11 cellular contexts compared by ENCODE assay signal in the genomic region with DNA sequence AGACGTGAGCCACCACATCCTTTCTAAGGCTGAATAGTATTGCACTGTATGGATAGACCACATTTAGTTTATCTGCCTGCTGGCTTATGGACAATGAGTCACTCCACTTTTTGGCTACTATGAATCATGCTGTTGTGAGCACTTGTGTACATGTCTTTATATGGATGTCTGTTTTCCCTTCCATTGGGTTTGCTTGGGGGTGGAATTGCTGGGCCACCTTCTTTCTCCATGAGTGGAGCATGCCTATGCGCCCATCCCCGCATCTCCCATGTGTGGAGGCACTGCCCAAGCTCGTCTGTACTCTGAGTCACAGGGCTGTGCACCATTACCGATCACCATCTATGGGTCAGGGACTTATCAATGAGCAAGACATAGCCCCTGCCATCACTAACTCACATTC.
DNase-seq lines count a peak whose midpoint lies in the region; ATAC-seq, FAIRE-seq and TF ChIP-seq lines count a peak whose summit lies in the region.
"Had no signal": no experiment of that assay in that cellular context is flagged by ENCODE, and none has a peak within 500 bp of the region (broad histone marks: within the 10 kb centered on the region; RNA-seq: fewer than 3 reads in every experiment).

No MANE protein-coding gene starts in this region.

- H3K27ac Mint-ChIP-seq in Calu3 (ENCODE audit: unreplicated experiment) (no peak overlapping the region), endodermal cell (no peak overlapping the region)
- peak overlapping the region in 1 of 10 donors; percentile 72 for H3K27ac Mint-ChIP-seq in naive thymus-derived CD8-positive, alpha-beta T cell

- CTCF ChIA-PET in Calu3 (lab: Charles Lee) (no interaction called here), IMR-90 (lab: Yijun Ruan, JAX) (interaction anchor here (0.9 kb wide), 1 partner anchor 133 kb away, joined by 3 read pairs; no protein-coding TSS in a partner anchor), GM12878 (lab: Yijun Ruan, JAX) (no interaction called here)

- TF ChIP-seq CTCF in Calu3 (IDR thresholded peaks at IDR 0.05; ENCODE audit: unreplicated experiment) (no peak), IMR-90 (conservative IDR thresholded peaks at IDR 0.05; ENCODE audit: low read depth, low read length) (no peak), GM12878 (IDR thresholded peaks at IDR 0.05 in 2 of 3, conservative IDR thresholded peaks at IDR 0.05 in 1 of 3; ENCODE audit: control insufficient read depth in 2 of 3, extremely low read depth in 1 of 3, insufficient read depth in 1 of 3, low read depth in 3 of 3, low read length in 3 of 3) (no peak), mucosa of descending colon (IDR thresholded peaks at IDR 0.05) (no peak), endodermal cell (conservative IDR thresholded peaks at IDR 0.05) (no peak)

- H4K91ac ChIP-seq in IMR-90 (ENCODE audit: insufficient read depth, low read depth, low read length): peak overlapping the region; percentile 89

- H3K4me3 Mint-ChIP-seq in Calu3 (ENCODE audit: low read depth, unreplicated experiment) (no peak overlapping the region), endodermal cell (no peak overlapping the region)
- no peak overlapping the region for H3K4me3 Mint-ChIP-seq in naive thymus-derived CD8-positive, alpha-beta T cell

- no peaks in the 10 kb centered on the region for H3K36me3 ChIP-seq in IMR-90 (ENCODE audit: control insufficient read depth, insufficient read depth, low read length)
- no peaks in the 10 kb centered on the region for H3K36me3 ChIP-seq in GM12878 (ENCODE audit: control insufficient read depth in 2 of 2, insufficient read depth in 2 of 2, low read length in 1 of 2)
- no peaks in the 10 kb centered on the region for H3K36me3 ChIP-seq in mucosa of descending colon (ENCODE audit: low read depth)
- no peaks in the 10 kb centered on the region for H3K36me3 ChIP-seq in endodermal cell (ENCODE audit: control insufficient read depth, insufficient read depth, low read length)

- intact Hi-C loops in Calu3 (cut with micrococcal nuclease; ENCODE audit: unreplicated experiment): no loop called here
- intact Hi-C loops in IMR-90 (cut with micrococcal nuclease): loop anchor here (1.0 to 10.0 kb wide), 2 partner anchors 61 to 105 kb away; no protein-coding TSS in a partner anchor
- intact Hi-C loops in GM12878 (cut with micrococcal nuclease; ENCODE audit: unreplicated experiment): no loop called here
- intact Hi-C loops in mucosa of descending colon (cut with DNase I, micrococcal nuclease): no loop called here

- H2BK120ac ChIP-seq in IMR-90 (ENCODE audit: low read depth, low read length): peak overlapping the region; percentile 94

- peak overlapping the region; percentile 83 for H2AK9ac ChIP-seq in IMR-90 (replicated peaks; ENCODE audit: low read depth, low read length, poor library complexity)

- no peaks in the 10 kb centered on the region for H3K27me3 Mint-ChIP-seq in Calu3 (ENCODE audit: unreplicated experiment)
- H3K27me3 Mint-ChIP-seq in endodermal cell (ENCODE audit: insufficient read depth): no peaks in the 10 kb centered on the region
- peaks cover 0 to 1% (median 0%) of the 10 kb centered on the region in 5 donors for H3K27me3 Mint-ChIP-seq in naive thymus-derived CD8-positive, alpha-beta T cell

- H3K23ac ChIP-seq in IMR-90 (ENCODE audit: low read depth, low read length): peak overlapping the region; percentile 69; the same call in 1 of the 2 replicates

- peaks cover 4% of the 10 kb centered on the region for H3K27me3 ChIP-seq in IMR-90 (ENCODE audit: control insufficient read depth, insufficient read depth, low read length)
- no peaks in the 10 kb centered on the region for H3K27me3 ChIP-seq in GM12878 (replicated peaks in 1 of 2; ENCODE audit: control insufficient read depth in 2 of 2, insufficient read depth in 2 of 2, low read length in 1 of 2)
- H3K27me3 ChIP-seq in endodermal cell (ENCODE audit: control insufficient read depth, insufficient read depth, low read length, poor library complexity, severe bottlenecking): no peaks in the 10 kb centered on the region
- H3K27me3 ChIP-seq: body of pancreas had no signal

- H3K4me3 ChIP-seq in IMR-90 (ENCODE audit: insufficient read depth, low read depth, low read length): no peak overlapping the region
- no peak overlapping the region for H3K4me3 ChIP-seq in GM12878
- no peak overlapping the region for H3K4me3 ChIP-seq in mucosa of descending colon
- no peak overlapping the region for H3K4me3 ChIP-seq in endodermal cell (ENCODE audit: low read length)
- H3K4me3 ChIP-seq: body of pancreas had no signal

- dilution Hi-C loops in IMR-90 (cut with HindIII; ENCODE audit: low sequenced_read_pairs, unreplicated experiment): no loop called here

- H3K4me2 ChIP-seq in IMR-90 (ENCODE audit: low read depth, low read length): no peak overlapping the region
- no peak overlapping the region for H3K4me2 ChIP-seq in GM12878 (ENCODE audit: control insufficient read depth, insufficient read depth)

- RAD21 ChIA-PET in GM12878 (lab: Charles Lee; ENCODE audit: unreplicated experiment): no interaction called here

- in situ Hi-C loops in IMR-90 (cut with MboI; ENCODE audit: low sequenced_read_pairs): no loop called here
- in situ Hi-C loops in GM12878 (cut with MboI): no loop called here

- TF ChIP-seq POLR2A in IMR-90 (IDR thresholded peaks at IDR 0.05; ENCODE audit: low read depth, low read length) (no peak), GM12878 (IDR thresholded peaks at IDR 0.05; ENCODE audit: low read depth, low read length) (no peak)

- H2AK5ac ChIP-seq in IMR-90 (ENCODE audit: low read depth, low read length): peak overlapping the region; percentile 73

- peak overlapping the region; percentile 76 for H2AFZ ChIP-seq in IMR-90 (replicated peaks; ENCODE audit: low read length, poor library complexity)
- H2AFZ ChIP-seq in GM12878 (ENCODE audit: control insufficient read depth, low read depth, low read length): no peak overlapping the region

- H2BK15ac ChIP-seq in IMR-90 (ENCODE audit: low read depth, low read length): peak overlapping the region; percentile 92; the same call in 2 of the 3 replicates

- no TSS peak for BruUV-seq in Calu3 (replicated peaks; lab: Mats Ljungman, UMichigan)
- BruUV-seq in IMR-90 (replicated peaks; lab: Mats Ljungman, UMichigan): no TSS peak
- BruUV-seq in GM12878 (replicated peaks; lab: Mats Ljungman, UMichigan): no TSS peak

- H3K9me3 Mint-ChIP-seq in Calu3 (ENCODE audit: low read depth, unreplicated experiment) (no peaks in the 10 kb centered on the region), endodermal cell (no peaks in the 10 kb centered on the region)
- H3K9me3 Mint-ChIP-seq in naive thymus-derived CD8-positive, alpha-beta T cell: no peaks in the 10 kb centered on the region

- H3K9ac ChIP-seq in IMR-90 (ENCODE audit: low read depth, low read length) (no peak overlapping the region), GM12878 (ENCODE audit: control insufficient read depth, insufficient read depth, low read length) (no peak overlapping the region), endodermal cell (ENCODE audit: extremely low read depth, low read length, poor library complexity, severe bottlenecking) (no peak overlapping the region)

- H3K9me1 ChIP-seq in IMR-90 (ENCODE audit: insufficient read depth, low read length): peaks cover 16% of the 10 kb centered on the region

- peak; percentile 95 for ATAC-seq in IMR-90 (ENCODE audit: low read depth)
- ATAC-seq in GM12878: no peak
- peak; percentile 25 for ATAC-seq in mucosa of descending colon
- no peak for ATAC-seq in naive thymus-derived CD8-positive, alpha-beta T cell
- no peak for ATAC-seq in HG03097 (IDR thresholded peaks at IDR 0.05; ENCODE audit: low FRiP score, unreplicated experiment)

- peak overlapping the region; percentile 5; the same call in 1 of the 2 replicates for H3K56ac ChIP-seq in IMR-90 (ENCODE audit: extremely low read depth, insufficient read depth, low read length)

- H2BK20ac ChIP-seq in IMR-90 (ENCODE audit: low read depth, low read length): peak overlapping the region; percentile 95

- H4K8ac ChIP-seq in IMR-90 (ENCODE audit: low read depth in 2 of 2, low read length in 2 of 2): peak overlapping the region; percentile 33 to 78; a peak in 3 of 4 replicates

- peak; percentile 19 for DNase-seq in Calu3
- peak; percentile 99 for DNase-seq in IMR-90
- no peak for DNase-seq in GM12878 (ENCODE audit: low read depth, low spot score)
- no peak for DNase-seq in mucosa of descending colon
- no peak for DNase-seq in endodermal cell
- no peak for DNase-seq in naive thymus-derived CD8-positive, alpha-beta T cell
- DNase-seq in iPS-NIHi7 (ENCODE audit: extremely low spot score): no peak
- DNase-seq: body of pancreas, NCI-H2227 treated with DMSO at 0.1 percent for 48 hours, retina had no signal

- H3K18ac ChIP-seq in IMR-90 (ENCODE audit: low read depth, low read length): peak overlapping the region; percentile 39; the same call in 1 of the 2 replicates

- TF ChIP-seq EP300 in GM12878 (IDR thresholded peaks at IDR 0.05; ENCODE audit: borderline replicate concordance in 1 of 2, control insufficient read depth in 1 of 2, low read depth in 2 of 2, low read length in 2 of 2): no peak

- peak overlapping the region; percentile 67 for H2BK5ac ChIP-seq in IMR-90 (ENCODE audit: low read depth, low read length, poor library complexity, severe bottlenecking)

- H3K4me1 ChIP-seq in IMR-90 (ENCODE audit: control insufficient read depth, insufficient read depth, low read length): peaks cover 5% of the 10 kb centered on the region
- H3K4me1 ChIP-seq in GM12878 (ENCODE audit: control insufficient read depth, insufficient read depth, low read length): no peaks in the 10 kb centered on the region
- no peaks in the 10 kb centered on the region for H3K4me1 ChIP-seq in mucosa of descending colon (ENCODE audit: low read depth)
- no peaks in the 10 kb centered on the region for H3K4me1 ChIP-seq in endodermal cell (ENCODE audit: control insufficient read depth, insufficient read depth, low read length)

- FAIRE-seq in GM12878 (lab: Jason Lieb, UNC): no peak

- no peaks in the 10 kb centered on the region for H4K20me1 ChIP-seq in IMR-90 (ENCODE audit: insufficient read depth, low read length)
- H4K20me1 ChIP-seq in GM12878 (ENCODE audit: control insufficient read depth, insufficient read depth): no peaks in the 10 kb centered on the region

- SMC1A ChIA-PET in GM12878 (lab: Charles Lee; ENCODE audit: uncharacterized antibody, unreplicated experiment): no interaction called here

- WGBS in IMR-90 (ENCODE audit: extremely low coverage in 2 of 2, insufficient read length in 1 of 2), 2 experiments: no CpG with 5 or more reads among the region's 5 CpGs
- WGBS in GM12878 (ENCODE audit: insufficient coverage, insufficient replicate concordance, low lambda C conversion rate, missing lambda C conversion rate): 54% methylated on average over 5 of the region's 5 CpGs
- 94 to 100% methylated on average over 5 of the region's 5 CpGs for WGBS in endodermal cell (ENCODE audit: insufficient coverage in 1 of 2, insufficient read length in 1 of 2), 2 experiments

- POLR2A ChIA-PET in IMR-90 (lab: Charles Lee; ENCODE audit: unreplicated experiment) (no interaction called here), GM12878 (lab: Charles Lee) (no interaction called here)
- POLR2A ChIA-PET in naive thymus-derived CD8-positive, alpha-beta T cell (lab: Charles Lee): no interaction called here

- no peaks in the 10 kb centered on the region for H3K79me1 ChIP-seq in IMR-90 (ENCODE audit: low read depth in 1 of 2, low read length in 2 of 2)

- peak overlapping the region; percentile 8; the same call in 1 of the 2 replicates for H3K27ac ChIP-seq in IMR-90 (ENCODE audit: insufficient read depth, low read length)
- H3K27ac ChIP-seq in GM12878 (ENCODE audit: control insufficient read depth, insufficient read depth): no peak overlapping the region
- H3K27ac ChIP-seq in endodermal cell (ENCODE audit: low read depth, low read length): no peak overlapping the region
- H3K27ac ChIP-seq: body of pancreas had no signal

- 0 out of 2 replicates have a peak overlapping the region, but pooled peaks have one; percentile 6 for H4K5ac ChIP-seq in IMR-90 (ENCODE audit: low read depth, low read length)

- H3K36me3 Mint-ChIP-seq in Calu3 (ENCODE audit: insufficient read depth, unreplicated experiment): peaks cover 10% of the 10 kb centered on the region
- H3K36me3 Mint-ChIP-seq in endodermal cell (ENCODE audit: low read depth): no peaks in the 10 kb centered on the region
- H3K36me3 Mint-ChIP-seq in naive thymus-derived CD8-positive, alpha-beta T cell: no peaks in the 10 kb centered on the region

- H3K9me3 ChIP-seq in IMR-90 (ENCODE audit: control insufficient read depth, insufficient read depth, low read length) (no peaks in the 10 kb centered on the region), GM12878 (replicated peaks; ENCODE audit: control insufficient read depth, insufficient read depth, low read length) (no peaks in the 10 kb centered on the region), mucosa of descending colon (no peaks in the 10 kb centered on the region), endodermal cell (ENCODE audit: control insufficient read depth, low read length) (no peaks in the 10 kb centered on the region)
- H3K9me3 ChIP-seq: body of pancreas had no signal

- no peak for TF ChIP-seq RAD21 in IMR-90 (IDR thresholded peaks at IDR 0.05; ENCODE audit: low read length)
- TF ChIP-seq RAD21 in GM12878 (IDR thresholded peaks at IDR 0.05; ENCODE audit: insufficient read depth, low read depth, low read length): no peak

- H3K4me1 Mint-ChIP-seq in Calu3 (ENCODE audit: low read depth, unreplicated experiment) (peaks cover 31% of the 10 kb centered on the region), endodermal cell (no peaks in the 10 kb centered on the region)
- peaks cover 0 to 2% (median under 1%) of the 10 kb centered on the region in 4 donors for H3K4me1 Mint-ChIP-seq in naive thymus-derived CD8-positive, alpha-beta T cell

- peak overlapping the region; percentile 61 for H3K14ac ChIP-seq in IMR-90 (replicated peaks; ENCODE audit: low read depth, low read length)

- H3K79me2 ChIP-seq in GM12878 (ENCODE audit: control insufficient read depth, insufficient read depth, low read length): no peaks in the 10 kb centered on the region

- peak overlapping the region; percentile 88 for H3K4ac ChIP-seq in IMR-90 (ENCODE audit: low read depth, low read length)

Comparison
In these comparisons a context has a peak if more than half of its experiments do, and no peak if none do; other contexts are left out.
1. DNase-seq: peak in Calu3 (single experiment) and IMR-90 (single experiment); none in GM12878 (single experiment), mucosa of descending colon (0 of 3), endodermal cell (single experiment), naive thymus-derived CD8-positive, alpha-beta T cell (0 of 10) and iPS-NIHi7 (single experiment).
2. ATAC-seq: peak in IMR-90 (single experiment) and mucosa of descending colon (single experiment); none in GM12878 (single experiment), naive thymus-derived CD8-positive, alpha-beta T cell (0 of 2) and HG03097 (single experiment).